32 cellular contexts compared by ENCODE assay signal in the genomic region with DNA sequence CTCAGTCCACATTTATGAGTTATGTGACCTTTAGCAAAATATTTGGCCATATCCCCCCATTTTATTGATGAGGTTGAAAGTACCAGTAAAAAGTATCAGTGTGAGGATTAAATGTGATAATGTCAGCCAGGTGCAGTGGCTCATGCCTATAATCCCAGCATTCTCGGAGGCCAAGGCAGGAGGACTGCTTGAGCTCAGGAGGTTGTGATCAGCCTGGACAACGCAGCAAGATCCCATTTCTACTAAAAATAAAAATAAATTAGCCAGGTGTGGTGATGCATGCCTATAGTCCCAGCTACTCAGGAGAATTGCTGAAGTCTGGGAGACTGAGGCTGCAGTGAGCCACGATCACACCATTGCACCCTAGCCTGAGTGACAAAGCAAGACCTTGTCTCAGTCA.
"Had no signal": no experiment of that assay in that cellular context is flagged by ENCODE, and none has a peak within 500 bp of the region (broad histone marks: within the 10 kb centered on the region; RNA-seq: fewer than 3 reads in every experiment).

No MANE protein-coding gene starts in this region.

- H3K36me3 ChIP-seq: WERI-Rb-1 had no signal

- H3K4me3 Mint-ChIP-seq: activated CD4-positive, alpha-beta memory T cell treated with anti-CD3 and anti-CD28 coated beads for 36 hours; activated CD4-positive, alpha-beta T cell treated with anti-CD3 and anti-CD28 coated beads for 36 hours; activated CD4-positive, alpha-beta T cell treated with anti-CD3 and anti-CD28 coated beads, Interleukin-2, amount 10 ng/mL, durations not matched to agents 24 days and 14 days; activated naive CD4-positive, alpha-beta T cell treated with anti-CD3 and anti-CD28 coated beads, Interleukin-2, amount 10 ng/mL, durations not matched to agents 7 days and 5 days; activated naive CD8-positive, alpha-beta T cell treated with anti-CD3 and anti-CD28 coated beads for 36 hours; activated naive CD8-positive, alpha-beta T cell treated with anti-CD3 and anti-CD28 coated beads, Interleukin-2, amount 50 U/mL, for 24 hours; activated T-cell treated with anti-CD3 and anti-CD28 coated beads, Interleukin-2, amount 50 U/mL, for 24 hours; activated T-cell treated with anti-CD3 and anti-CD28 coated beads, Interleukin-2, amount 50 U/mL, for 72 hours; T-helper 17 cell; T-helper 2 cell treated with Interferon-gamma antibody and Interleukin-4, amounts not matched to agents 5 μg/mL and 100 μg/mL, for 36 hours had no signal

- DNase-seq: activated CD4-positive, alpha-beta memory T cell treated with anti-CD3 and anti-CD28 coated beads for 36 hours; activated CD4-positive, alpha-beta T cell treated with anti-CD3 and anti-CD28 coated beads for 36 hours; activated CD4-positive, alpha-beta T cell treated with anti-CD3 and anti-CD28 coated beads, Interleukin-2, amount 10 ng/mL, durations not matched to agents 24 days and 14 days; activated CD4-positive, CD25-positive, alpha-beta regulatory T cell; activated CD4-positive, CD25-positive, alpha-beta regulatory T cell treated with anti-CD3 and anti-CD28 coated beads, Interleukin-2, amount 50 U/mL, for 72 hours; activated CD8-positive, alpha-beta memory T cell treated with anti-CD3 and anti-CD28 coated beads, Interleukin-2, amount 50 U/mL, for 48 hours; activated gamma-delta T cell; activated naive CD4-positive, alpha-beta T cell; activated naive CD4-positive, alpha-beta T cell treated with anti-CD3 and anti-CD28 coated beads, Interleukin-2, amount 10 ng/mL, durations not matched to agents 7 days and 5 days; activated naive CD8-positive, alpha-beta T cell treated with anti-CD3 and anti-CD28 coated beads for 36 hours; activated naive CD8-positive, alpha-beta T cell treated with anti-CD3 and anti-CD28 coated beads, Interleukin-2, amount 50 U/mL, for 24 hours; activated T-cell treated with anti-CD3 and anti-CD28 coated beads for 4 hours; activated T-cell treated with anti-CD3 and anti-CD28 coated beads, Interleukin-2, amount 50 U/mL, for 24 hours; activated T-cell treated with anti-CD3 and anti-CD28 coated beads, Interleukin-2, amount 50 U/mL, for 72 hours; adrenal gland; amygdala; aorta; body of pancreas; caudate nucleus; colonic mucosa; effector CD8-positive, alpha-beta T cell; foreskin fibroblast; head of caudate nucleus; T-helper 1 cell; T-helper 17 cell; T1000; WERI-Rb-1 had no signal

- H3K27ac Mint-ChIP-seq: activated CD4-positive, alpha-beta memory T cell treated with anti-CD3 and anti-CD28 coated beads for 36 hours; activated CD4-positive, alpha-beta T cell treated with anti-CD3 and anti-CD28 coated beads for 36 hours; activated CD4-positive, alpha-beta T cell treated with anti-CD3 and anti-CD28 coated beads, Interleukin-2, amount 10 ng/mL, durations not matched to agents 24 days and 14 days; activated naive CD4-positive, alpha-beta T cell treated with anti-CD3 and anti-CD28 coated beads, Interleukin-2, amount 10 ng/mL, durations not matched to agents 7 days and 5 days; activated naive CD8-positive, alpha-beta T cell treated with anti-CD3 and anti-CD28 coated beads for 36 hours; activated naive CD8-positive, alpha-beta T cell treated with anti-CD3 and anti-CD28 coated beads, Interleukin-2, amount 50 U/mL, for 24 hours; activated T-cell treated with anti-CD3 and anti-CD28 coated beads, Interleukin-2, amount 50 U/mL, for 24 hours; activated T-cell treated with anti-CD3 and anti-CD28 coated beads, Interleukin-2, amount 50 U/mL, for 72 hours; T-helper 17 cell; T-helper 2 cell treated with Interferon-gamma antibody and Interleukin-4, amounts not matched to agents 5 μg/mL and 100 μg/mL, for 36 hours had no signal

- H3K27me3 Mint-ChIP-seq: activated CD4-positive, alpha-beta memory T cell treated with anti-CD3 and anti-CD28 coated beads for 36 hours; activated CD4-positive, alpha-beta T cell treated with anti-CD3 and anti-CD28 coated beads for 36 hours; activated CD4-positive, alpha-beta T cell treated with anti-CD3 and anti-CD28 coated beads, Interleukin-2, amount 10 ng/mL, durations not matched to agents 24 days and 14 days; activated naive CD4-positive, alpha-beta T cell treated with anti-CD3 and anti-CD28 coated beads, Interleukin-2, amount 10 ng/mL, durations not matched to agents 7 days and 5 days; activated naive CD8-positive, alpha-beta T cell treated with anti-CD3 and anti-CD28 coated beads for 36 hours; activated naive CD8-positive, alpha-beta T cell treated with anti-CD3 and anti-CD28 coated beads, Interleukin-2, amount 50 U/mL, for 24 hours; activated T-cell treated with anti-CD3 and anti-CD28 coated beads, Interleukin-2, amount 50 U/mL, for 24 hours; T-helper 17 cell had no signal

- H3K27ac ChIP-seq: body of pancreas, colonic mucosa, epithelial cell of prostate, WERI-Rb-1 had no signal

- H3K4me1 Mint-ChIP-seq: activated CD4-positive, alpha-beta T cell treated with anti-CD3 and anti-CD28 coated beads, Interleukin-2, amount 10 ng/mL, durations not matched to agents 24 days and 14 days; activated naive CD4-positive, alpha-beta T cell treated with anti-CD3 and anti-CD28 coated beads, Interleukin-2, amount 10 ng/mL, durations not matched to agents 7 days and 5 days; activated naive CD8-positive, alpha-beta T cell treated with anti-CD3 and anti-CD28 coated beads for 36 hours; activated naive CD8-positive, alpha-beta T cell treated with anti-CD3 and anti-CD28 coated beads, Interleukin-2, amount 50 U/mL, for 24 hours had no signal

- ATAC-seq: activated CD4-positive, alpha-beta T cell treated with anti-CD3 and anti-CD28 coated beads for 36 hours; activated naive CD8-positive, alpha-beta T cell treated with anti-CD3 and anti-CD28 coated beads, Interleukin-2, amount 50 U/mL, for 24 hours; activated T-cell treated with anti-CD3 and anti-CD28 coated beads, Interleukin-2, amount 50 U/mL, for 72 hours; body of pancreas; T-helper 17 cell had no signal

- H3K9me3 Mint-ChIP-seq: activated CD4-positive, alpha-beta memory T cell treated with anti-CD3 and anti-CD28 coated beads for 36 hours; activated CD4-positive, alpha-beta T cell treated with anti-CD3 and anti-CD28 coated beads, Interleukin-2, amount 10 ng/mL, durations not matched to agents 24 days and 14 days; activated naive CD4-positive, alpha-beta T cell treated with anti-CD3 and anti-CD28 coated beads, Interleukin-2, amount 10 ng/mL, durations not matched to agents 7 days and 5 days; activated naive CD8-positive, alpha-beta T cell treated with anti-CD3 and anti-CD28 coated beads for 36 hours; activated naive CD8-positive, alpha-beta T cell treated with anti-CD3 and anti-CD28 coated beads, Interleukin-2, amount 50 U/mL, for 24 hours; activated T-cell treated with anti-CD3 and anti-CD28 coated beads, Interleukin-2, amount 50 U/mL, for 24 hours; activated T-cell treated with anti-CD3 and anti-CD28 coated beads, Interleukin-2, amount 50 U/mL, for 72 hours; T-helper 2 cell treated with Interferon-gamma antibody and Interleukin-4, amounts not matched to agents 5 μg/mL and 100 μg/mL, for 36 hours had no signal

- FAIRE-seq: endometrium, endothelial cell of umbilical vein, frontal cortex had no signal

- H3K9me3 ChIP-seq: adrenal gland, body of pancreas, colonic mucosa had no signal

- H3K4me3 ChIP-seq: adrenal gland, body of pancreas, colonic mucosa had no signal

- H3K4me1 ChIP-seq: body of pancreas, colonic mucosa had no signal

- H3K27me3 ChIP-seq: adrenal gland, body of pancreas, colonic mucosa had no signal
